In genomic region chr7:92057375-92057774, GRCh38 we compare ENCODE assay signal across 10 cellular contexts.
DNase-seq lines count a peak whose midpoint lies in the region; ATAC-seq and TF ChIP-seq lines count a peak whose summit lies in the region.
"Had no signal": no experiment of that assay in that cellular context is flagged by ENCODE, and none has a peak within 500 bp of the region (broad histone marks: within the 10 kb centered on the region; RNA-seq: fewer than 3 reads in every experiment).

No MANE protein-coding gene starts in this region.

- 0 out of 2 replicates have a peak overlapping the region, but pooled peaks have one; percentile 9 for H3K4me2 ChIP-seq in HCT116 (ENCODE audit: low read length)

- RAD21 ChIA-PET in HCT116 (lab: Charles Lee; ENCODE audit: low non-redundant PET in 1 of 2, low total read pairs in 2 of 2, uncharacterized antibody in 2 of 2, unreplicated experiment in 2 of 2), result no interaction called here

- BruUV-seq in HCT116 (replicated peaks; lab: Mats Ljungman, UMichigan), result no TSS peak

- H3K36me3 ChIP-seq in HCT116 (ENCODE audit: control insufficient read depth in 1 of 2, insufficient read depth in 2 of 2, low read length in 2 of 2) (no peaks in the 10 kb centered on the region), gastroesophageal sphincter (peaks cover 0 to 25% of the 10 kb centered on the region in 2 donors)

- H4K20me1 ChIP-seq in HCT116 (ENCODE audit: insufficient read depth), result no peaks in the 10 kb centered on the region

- TF ChIP-seq RAD21 in HCT116 (IDR thresholded peaks at IDR 0.05; ENCODE audit: low read depth), result no peak

- H3K4me1 ChIP-seq in HCT116 (ENCODE audit: control insufficient read depth in 1 of 2, insufficient read depth in 2 of 2, low read length in 2 of 2) (peaks cover 0 to 4% of the 10 kb centered on the region in 2 experiments; a peak in 2 of 4 replicates), gastroesophageal sphincter (peaks cover 0 to 55% (median 12%) of the 10 kb centered on the region in 3 donors)

- H3K79me2 ChIP-seq in HCT116 (ENCODE audit: insufficient read depth, low read length), result no peaks in the 10 kb centered on the region

- WGBS in gastroesophageal sphincter (ENCODE audit: low coverage in 1 of 2), 2 donors, result 19 to 39% methylated on average over 2 of the region's 2 CpGs

- DNase-seq in HCT116 (ENCODE audit: low read depth, low spot score), result no peak
- DNase-seq in NCI-H69 (lab: John Stamatoyannopoulos, UW), result peak; percentile 94
- DNase-seq in pons (ENCODE audit: low spot score), result peak; percentile 13
- no peak for DNase-seq in HuH-7 (ENCODE audit: low spot score)
- no peak for DNase-seq in GM10248 (ENCODE audit: extremely low spot score)
- DNase-seq: stimulated activated CD4-positive, alpha-beta T cell treated with anti-CD3 and anti-CD28 coated beads, Interleukin-15, amount 100 ng/mL, for 24 hours; tibial artery had no signal

- H3K27ac ChIP-seq in HCT116 (ENCODE audit: low read depth, low read length), result no peak overlapping the region
- peak overlapping the region; percentile 40 to 68 (median 56) for H3K27ac ChIP-seq in gastroesophageal sphincter
- H3K27ac ChIP-seq: HL-60, tibial artery had no signal

- no peaks in the 10 kb centered on the region for H3K9me3 ChIP-seq in HCT116 (ENCODE audit: control insufficient read depth in 1 of 2, insufficient read depth in 1 of 2, low read depth in 1 of 2, low read length in 2 of 2)
- no peaks in the 10 kb centered on the region for H3K9me3 ChIP-seq in gastroesophageal sphincter
- H3K9me3 ChIP-seq: tibial artery had no signal

- H3K27me3 ChIP-seq in HCT116 (ENCODE audit: insufficient read depth, low read length), result no peaks in the 10 kb centered on the region
- no peaks in the 10 kb centered on the region for H3K27me3 ChIP-seq in gastroesophageal sphincter
- H3K27me3 ChIP-seq: tibial artery had no signal

- no peak overlapping the region for H3K9ac ChIP-seq in HCT116 (ENCODE audit: low read length)

- H2AFZ ChIP-seq in HCT116 (ENCODE audit: low read depth, low read length, poor library complexity, severe bottlenecking), result no peak overlapping the region

- CTCF ChIA-PET in HCT116 (lab: Charles Lee) (no interaction called here), GM10248 (lab: Yijun Ruan, JAX) (interaction anchor here (1.0 kb wide), 1 partner anchor 13 kb away, joined by 6 read pairs; no protein-coding TSS in a partner anchor)

- intact Hi-C loops in HCT116 (cut with micrococcal nuclease), result no loop called here

- no peaks in the 10 kb centered on the region for H3K9me2 ChIP-seq in HCT116 (ENCODE audit: insufficient read depth)

- no peak for TF ChIP-seq EP300 in gastroesophageal sphincter (IDR thresholded peaks at IDR 0.05)

- TF ChIP-seq POLR2A in HCT116 (IDR thresholded peaks at IDR 0.05; ENCODE audit: borderline replicate concordance, extremely low read depth, insufficient read depth, insufficient read length) (no peak), gastroesophageal sphincter (IDR thresholded peaks at IDR 0.05) (no peak)

- ATAC-seq in HCT116 (peak; percentile 50), gastroesophageal sphincter (no peak), GM18498 (IDR thresholded peaks at IDR 0.05; ENCODE audit: unreplicated experiment) (no peak)

- no peak overlapping the region for H3K4me3 ChIP-seq in HCT116 (replicated peaks in 1 of 2; ENCODE audit: low read depth in 1 of 2, low read length in 2 of 2)
- H3K4me3 ChIP-seq in gastroesophageal sphincter, result peak overlapping the region in 1 of 2 donors; percentile 10
- H3K4me3 ChIP-seq: tibial artery had no signal

- no peak for TF ChIP-seq CTCF in HCT116 (IDR thresholded peaks at IDR 0.05 in 2 of 3, conservative IDR thresholded peaks at IDR 0.05 in 1 of 3; ENCODE audit: borderline replicate concordance in 1 of 3, insufficient read depth in 1 of 3, low read depth in 2 of 3, low read length in 2 of 3)
- TF ChIP-seq CTCF in gastroesophageal sphincter (IDR thresholded peaks at IDR 0.05), result no peak
- no peak for TF ChIP-seq CTCF in GM10248 (IDR thresholded peaks at IDR 0.05; ENCODE audit: control extremely low read depth, extremely low read depth, low read depth, missing control alignments)

- POLR2A ChIA-PET in HCT116 (lab: Charles Lee), result no interaction called here
- POLR2A ChIA-PET in GM10248 (lab: Yijun Ruan, JAX), result interaction anchor here (0.6 kb wide), 1 partner anchor 507 kb away, joined by 5 read pairs; no protein-coding TSS in a partner anchor

TF ChIP-seq in HCT116, 20 proteins besides CTCF, POLR2A, EP300 and RAD21:
- TF ChIP-seq ATF3 (IDR thresholded peaks at IDR 0.05) (no peak), SP1 (IDR thresholded peaks at IDR 0.05; ENCODE audit: low read depth) (no peak), JUND (IDR thresholded peaks at IDR 0.05) (no peak), ZBTB33 (IDR thresholded peaks at IDR 0.05; ENCODE audit: extremely low read depth, insufficient replicate concordance, low read length) (no peak), TCF7L2 (IDR thresholded peaks at IDR 0.05; ENCODE audit: borderline replicate concordance, extremely low read depth, insufficient read depth, insufficient read length) (no peak), EZH2phosphoT487 (IDR thresholded peaks at IDR 0.05; ENCODE audit: borderline replicate concordance) (no peak), YY1 (IDR thresholded peaks at IDR 0.05; ENCODE audit: extremely low read depth, insufficient replicate concordance, low read depth, low read length) (no peak), CEBPB (IDR thresholded peaks at IDR 0.05; ENCODE audit: low read depth) (no peak), SIN3A (IDR thresholded peaks at IDR 0.05; ENCODE audit: low read depth) (no peak), EGR1 (IDR thresholded peaks at IDR 0.05; ENCODE audit: low read depth) (no peak), MAX (IDR thresholded peaks at IDR 0.05) (no peak), FOSL1 (IDR thresholded peaks at IDR 0.05; ENCODE audit: low read depth) (no peak)

Comparison
In these comparisons a context has a peak if more than half of its experiments do, and no peak if none do; other contexts are left out.
1. DNase-seq: peak in NCI-H69 (single experiment) and pons (single experiment); none in HCT116 (single experiment), HuH-7 (single experiment) and GM10248 (single experiment).